ENCODE assay signal across 22 cellular contexts in genomic region chr2:96758987-96759386, GRCh38. TPM values are rescaled to one million over a fixed set of nuclear protein-coding genes. Genes with fewer than 3 reads are reported as not detected.
A peak's percentile ranks its signal among the peaks of the same experiment; 100 is the strongest.
DNase-seq lines count a peak whose midpoint lies in the region; ATAC-seq, FAIRE-seq and TF ChIP-seq lines count a peak whose summit lies in the region.
"Had no signal": no experiment of that assay in that cellular context is flagged by ENCODE, and none has a peak within 500 bp of the region (broad histone marks: within the 10 kb centered on the region; RNA-seq: fewer than 3 reads in every experiment).

No MANE protein-coding gene starts in this region.

- H3K36me3 ChIP-seq in HEK293 (ENCODE audit: control insufficient read depth in 2 of 2, insufficient read depth in 1 of 2, low read length in 2 of 2), result no peaks in the 10 kb centered on the region
- H3K36me3 ChIP-seq in GM12878 (ENCODE audit: control insufficient read depth in 2 of 2, insufficient read depth in 2 of 2, low read length in 1 of 2), result no peaks in the 10 kb centered on the region
- no peaks in the 10 kb centered on the region for H3K36me3 ChIP-seq in MG63
- H3K36me3 ChIP-seq: BLaER1, brain microvascular endothelial cell, stomach, upper lobe of left lung, WERI-Rb-1 had no signal

- intact Hi-C loops in GM12878 (cut with micrococcal nuclease; ENCODE audit: unreplicated experiment), result no loop called here

- H3K4me1 Mint-ChIP-seq in naive thymus-derived CD8-positive, alpha-beta T cell, result peaks cover 20 to 46% (median 42%) of the 10 kb centered on the region in 4 donors

- POLR2A ChIA-PET in HEK293 (lab: Yijun Ruan, JAX) (no interaction called here), GM12878 (lab: Charles Lee) (interaction anchor here (0.8 to 1.7 kb wide), 3 partner anchors 17 to 99 kb away, joined by 3 to 9 read pairs (median 4); partner anchors contain the start of gene ANKRD39)
- POLR2A ChIA-PET in naive thymus-derived CD8-positive, alpha-beta T cell (lab: Charles Lee), result interaction anchor here (0.9 to 2.7 kb wide), 3 partner anchors 17 to 223 kb away, joined by 4 to 12 read pairs (median 5); partner anchors contain the start of gene CNNM3

- no peak overlapping the region for H3K4me3 ChIP-seq in HEK293 (ENCODE audit: low read depth, low read length)
- no peak overlapping the region for H3K4me3 ChIP-seq in GM12878
- no peak overlapping the region for H3K4me3 ChIP-seq in MG63
- H3K4me3 ChIP-seq: BLaER1, SK-N-MC, stomach, upper lobe of left lung had no signal

- TF ChIP-seq POLR2A in GM12878 (IDR thresholded peaks at IDR 0.05; ENCODE audit: low read depth, low read length) (no peak), H54 (IDR thresholded peaks at IDR 0.05; ENCODE audit: low read depth, low read length) (no peak)

- H3K9ac ChIP-seq in GM12878 (ENCODE audit: control insufficient read depth, insufficient read depth, low read length), result no peak overlapping the region
- H3K9ac ChIP-seq: BLaER1 had no signal

- WGBS in GM12878 (ENCODE audit: insufficient coverage, insufficient replicate concordance, low lambda C conversion rate, missing lambda C conversion rate), result 65% methylated on average over 3 of the region's 3 CpGs

- peak overlapping the region; percentile 34 to 95 (median 85) for H3K27ac Mint-ChIP-seq in naive thymus-derived CD8-positive, alpha-beta T cell
- H3K27ac Mint-ChIP-seq: activated CD4-positive, alpha-beta memory T cell treated with anti-CD3 and anti-CD28 coated beads for 36 hours had no signal

- TF ChIP-seq EP300 in GM12878 (IDR thresholded peaks at IDR 0.05; ENCODE audit: borderline replicate concordance in 1 of 2, control insufficient read depth in 1 of 2, low read depth in 2 of 2, low read length in 2 of 2), result no peak

- TF ChIP-seq RAD21 in GM12878 (IDR thresholded peaks at IDR 0.05; ENCODE audit: insufficient read depth, low read depth, low read length), result no peak

- in situ Hi-C loops in GM12878 (cut with MboI), result no loop called here

- no peaks in the 10 kb centered on the region for H4K20me1 ChIP-seq in GM12878 (ENCODE audit: control insufficient read depth, insufficient read depth)

- H2AFZ ChIP-seq in GM12878 (ENCODE audit: control insufficient read depth, low read depth, low read length), result peak overlapping the region; percentile 54

- peak overlapping the region in 2 of 10 donors; percentile 7 to 76 for H3K4me3 Mint-ChIP-seq in naive thymus-derived CD8-positive, alpha-beta T cell

- no peaks in the 10 kb centered on the region for H3K9me3 ChIP-seq in HEK293 (ENCODE audit: control insufficient read depth, insufficient read depth, low read depth, low read length)
- H3K9me3 ChIP-seq in GM12878 (replicated peaks; ENCODE audit: control insufficient read depth, insufficient read depth, low read length), result no peaks in the 10 kb centered on the region
- no peaks in the 10 kb centered on the region for H3K9me3 ChIP-seq in MG63
- H3K9me3 ChIP-seq: BLaER1, stomach, upper lobe of left lung had no signal

- DNase-seq in GM12878 (ENCODE audit: low read depth, low spot score), result no peak
- no peak for DNase-seq in naive thymus-derived CD8-positive, alpha-beta T cell
- DNase-seq in NCI-H1417 (lab: John Stamatoyannopoulos, UW), result no peak
- DNase-seq in H54 (ENCODE audit: insufficient read length, low spot score), result no peak
- no peak for DNase-seq in MG63
- DNase-seq: activated CD4-positive, alpha-beta memory T cell treated with anti-CD3 and anti-CD28 coated beads for 36 hours; activated gamma-delta T cell; brain microvascular endothelial cell; NCI-H510A; stomach; upper lobe of left lung; WERI-Rb-1 had no signal

- no peaks in the 10 kb centered on the region for H3K9me3 Mint-ChIP-seq in naive thymus-derived CD8-positive, alpha-beta T cell
- H3K9me3 Mint-ChIP-seq: activated CD4-positive, alpha-beta memory T cell treated with anti-CD3 and anti-CD28 coated beads for 36 hours; T-helper 2 cell treated with Interferon-gamma antibody and Interleukin-4, amounts not matched to agents 5 μg/mL and 100 μg/mL, for 36 hours had no signal

- no peak for TF ChIP-seq CTCF in 22Rv1 (IDR thresholded peaks at IDR 0.05)
- TF ChIP-seq CTCF in HEK293 (tag by site-specific recombination; IDR thresholded peaks at IDR 0.05), result no peak
- TF ChIP-seq CTCF in GM12878 (IDR thresholded peaks at IDR 0.05 in 2 of 3, conservative IDR thresholded peaks at IDR 0.05 in 1 of 3; ENCODE audit: control insufficient read depth in 2 of 3, extremely low read depth in 1 of 3, insufficient read depth in 1 of 3, low read depth in 3 of 3, low read length in 3 of 3), result no peak

- no peak for FAIRE-seq in GM12878 (lab: Jason Lieb, UNC)
- no peak for FAIRE-seq in H54 (lab: Jason Lieb, UNC)
- FAIRE-seq: colon, D721Med, GM18507, islet of Langerhans had no signal

- H3K27me3 ChIP-seq in GM12878 (replicated peaks in 1 of 2; ENCODE audit: control insufficient read depth in 2 of 2, insufficient read depth in 2 of 2, low read length in 1 of 2) (no peaks in the 10 kb centered on the region), MG63 (no peaks in the 10 kb centered on the region)
- H3K27me3 ChIP-seq: BLaER1, brain microvascular endothelial cell, stomach, upper lobe of left lung had no signal

- ATAC-seq in GM12878, result no peak
- ATAC-seq in naive thymus-derived CD8-positive, alpha-beta T cell, result no peak
- no peak for ATAC-seq in GM21576 (IDR thresholded peaks at IDR 0.05; ENCODE audit: unreplicated experiment)

- BruUV-seq in GM12878 (replicated peaks; lab: Mats Ljungman, UMichigan), result no TSS peak

- SMC1A ChIA-PET in GM12878 (lab: Charles Lee; ENCODE audit: uncharacterized antibody, unreplicated experiment), result interaction anchor here (1.1 kb wide), 1 partner anchor 16 kb away, joined by 3 read pairs; no protein-coding TSS in a partner anchor

- peaks cover 33% of the 10 kb centered on the region for H3K79me2 ChIP-seq in GM12878 (ENCODE audit: control insufficient read depth, insufficient read depth, low read length)

- RAD21 ChIA-PET in GM12878 (lab: Charles Lee; ENCODE audit: unreplicated experiment), result interaction anchor here (1.0 to 6.4 kb wide), 4 partner anchors 15 to 155 kb away, joined by 3 to 92 read pairs (median 4); partner anchors contain the start of gene KANSL3

- no peaks in the 10 kb centered on the region for H3K36me3 Mint-ChIP-seq in naive thymus-derived CD8-positive, alpha-beta T cell
- H3K36me3 Mint-ChIP-seq: activated CD4-positive, alpha-beta memory T cell treated with anti-CD3 and anti-CD28 coated beads for 36 hours had no signal

- CTCF ChIA-PET in HEK293 (lab: Yijun Ruan, JAX), result interaction anchor here (0.7 kb wide), 4 partner anchors 56 to 193 kb away, joined by 3 to 6 read pairs (median 4); no protein-coding TSS in a partner anchor
- CTCF ChIA-PET in GM12878 (lab: Yijun Ruan, JAX), result interaction anchor here (0.8 to 7.5 kb wide), 5 partner anchors 9 to 122 kb away, joined by 4 to 153 read pairs (median 6); partner anchors contain the start of gene KANSL3

- H3K4me2 ChIP-seq in GM12878 (ENCODE audit: control insufficient read depth, insufficient read depth), result no peak overlapping the region
- H3K4me2 ChIP-seq: BLaER1 had no signal

- H3K27me3 Mint-ChIP-seq in naive thymus-derived CD8-positive, alpha-beta T cell, result no peaks in the 10 kb centered on the region
- H3K27me3 Mint-ChIP-seq: activated CD4-positive, alpha-beta memory T cell treated with anti-CD3 and anti-CD28 coated beads for 36 hours had no signal

- H3K27ac ChIP-seq in 22Rv1 (peak overlapping the region; percentile 72; the same call in 1 of the 2 replicates), HEK293 (ENCODE audit: extremely low read depth, low read depth, low read length) (no peak overlapping the region), GM12878 (ENCODE audit: control insufficient read depth, insufficient read depth) (no peak overlapping the region)
- H3K27ac ChIP-seq: BLaER1, brain microvascular endothelial cell, SK-N-MC, upper lobe of left lung, WERI-Rb-1 had no signal

- peaks cover 11% of the 10 kb centered on the region; the same call in 1 of the 2 replicates for H3K4me1 ChIP-seq in HEK293 (ENCODE audit: control insufficient read depth, insufficient read depth, low read length)
- peaks cover 8% of the 10 kb centered on the region for H3K4me1 ChIP-seq in GM12878 (ENCODE audit: control insufficient read depth, insufficient read depth, low read length)

RNA-seq across cellular contexts. Expression of gene CNNM4, which starts 1.7 kb away (rescaled TPM):
- total RNA-seq in GM12878 (2013; cell fraction: nucleolus; rRNA removed), result 38.9 and 42.1 TPM in 2 replicates
- 6.6 and 9.0 TPM in 2 replicates for total RNA-seq in GM12878 (2014; rRNA removed)
- 6.4 and 7.2 TPM in 2 replicates for total RNA-seq in GM12878 (2014; rRNA removed; fragmentation: Illumina TruSeq; extraction: Trizol)
- 13.8 and 14.4 TPM in 2 replicates for total RNA-seq in GM12878 (2021)
- 7.6 TPM for polyA plus RNA-seq in GM12878 (2011; ENCODE audit: low read depth)
- 5.3 and 10.1 TPM in 2 replicates for polyA plus RNA-seq in GM12878 (2011; rRNA removed)
- 13.4 and 15.7 TPM in 2 replicates for polyA plus RNA-seq in GM12878 (2011; cell fraction: cytosol; rRNA removed)
- 14.4 and 17.6 TPM in 2 replicates for polyA plus RNA-seq in GM12878 (2011; cell fraction: nucleus; rRNA removed)
- polyA plus RNA-seq in GM12878 (2012), result 11.7 and 18.3 TPM in 2 replicates
- polyA plus RNA-seq in GM12878 (2014; fragmentation: Illumina TruSeq; extraction: Trizol), result 12.6 and 13.7 TPM in 2 replicates
- 1 to 10 TPM; 2.4 to 2.8 TPM for polyA plus RNA-seq in GM12878 (2014; fragmentation: Nextera tagmentation; extraction: Ambion mirVana)
- polyA plus RNA-seq in GM12878 (2014; rRNA removed), result 10.1 and 10.4 TPM in 2 replicates
- polyA plus RNA-seq in GM12878 (2016; fragmentation: Nextera tagmentation; extraction: Ambion mirVana), result 1 to 10 TPM; 2.7 to 7.2 TPM
- 16.5 and 23.7 TPM in 2 replicates for polyA minus RNA-seq in GM12878 (2011; rRNA and poly(A)+ RNA removed)
- 8.3 and 10.2 TPM in 2 replicates for polyA minus RNA-seq in GM12878 (2011; cell fraction: cytosol; rRNA and poly(A)+ RNA removed)
- polyA minus RNA-seq in GM12878 (2011; cell fraction: nucleus; rRNA and poly(A)+ RNA removed), result 10.4 and 13.0 TPM in 2 replicates
- 1 to 10 TPM; 4.5 to 4.9 TPM for total RNA-seq in naive thymus-derived CD8-positive, alpha-beta T cell
- 1 to 10 TPM in 2 of 3 donors, under 1 TPM in 1; 0.63 to 2.2 (median 1.3) TPM for polyA plus RNA-seq in naive thymus-derived CD8-positive, alpha-beta T cell
- total RNA-seq in MG63 (2014; rRNA removed; shearing (Covaris generic); ENCODE audit: low replicate concordance), result 1.8 and 3.9 TPM in 2 replicates

RNA-seq across cellular contexts. Expression of gene LMAN2L, which starts 19.1 kb away (rescaled TPM):
- 16.0 and 16.7 TPM in 2 replicates for total RNA-seq in GM12878 (2013; cell fraction: nucleolus; rRNA removed)
- total RNA-seq in GM12878 (2014; rRNA removed), result 8.7 and 9.3 TPM in 2 replicates
- total RNA-seq in GM12878 (2014; rRNA removed; fragmentation: Illumina TruSeq; extraction: Trizol), result 6.1 and 6.7 TPM in 2 replicates
- 5.7 and 5.8 TPM in 2 replicates for total RNA-seq in GM12878 (2021)
- polyA plus RNA-seq in GM12878 (2011; ENCODE audit: low read depth), result 5.9 TPM
- polyA plus RNA-seq in GM12878 (2011; rRNA removed), result 12.8 and 13.1 TPM in 2 replicates
- polyA plus RNA-seq in GM12878 (2011; cell fraction: cytosol; rRNA removed), result 10.7 and 11.3 TPM in 2 replicates
- 7.2 and 10.9 TPM in 2 replicates for polyA plus RNA-seq in GM12878 (2011; cell fraction: nucleus; rRNA removed)
- 7.0 and 8.4 TPM in 2 replicates for polyA plus RNA-seq in GM12878 (2012)
- 7.9 and 9.1 TPM in 2 replicates for polyA plus RNA-seq in GM12878 (2014; fragmentation: Illumina TruSeq; extraction: Trizol)
- polyA plus RNA-seq in GM12878 (2014; fragmentation: Nextera tagmentation; extraction: Ambion mirVana), result 10 to 100 TPM; 12.1 to 15.1 TPM
- 8.8 and 8.9 TPM in 2 replicates for polyA plus RNA-seq in GM12878 (2014; rRNA removed)
- 10 to 100 TPM; 14.0 to 16.3 TPM for polyA plus RNA-seq in GM12878 (2016; fragmentation: Nextera tagmentation; extraction: Ambion mirVana)
- 8.3 and 13.1 TPM in 2 replicates for polyA minus RNA-seq in GM12878 (2011; rRNA and poly(A)+ RNA removed)
- 2.0 and 2.9 TPM in 2 replicates for polyA minus RNA-seq in GM12878 (2011; cell fraction: cytosol; rRNA and poly(A)+ RNA removed)
- polyA minus RNA-seq in GM12878 (2011; cell fraction: nucleus; rRNA and poly(A)+ RNA removed), result 3.3 and 6.4 TPM in 2 replicates
- 1 to 10 TPM; 7.4 to 9.1 TPM for total RNA-seq in naive thymus-derived CD8-positive, alpha-beta T cell
- 10 to 100 TPM; 20.9 to 21.3 (median 21.3) TPM for polyA plus RNA-seq in naive thymus-derived CD8-positive, alpha-beta T cell
- 28.5 and 32.0 TPM in 2 replicates for total RNA-seq in MG63 (2014; rRNA removed; shearing (Covaris generic); ENCODE audit: low replicate concordance)

RNA-seq across cellular contexts. Expression of gene CNNM3, which starts 57.1 kb away (rescaled TPM):
- total RNA-seq in GM12878 (2013; cell fraction: nucleolus; rRNA removed), result 20.3 and 22.8 TPM in 2 replicates
- total RNA-seq in GM12878 (2014; rRNA removed) (4.0 and 4.7 TPM in 2 replicates), GM12878 (2014; rRNA removed; fragmentation: Illumina TruSeq; extraction: Trizol) (2.8 and 3.2 TPM in 2 replicates), GM12878 (2021) (14.3 and 14.9 TPM in 2 replicates)
- polyA plus RNA-seq in GM12878 (2011; ENCODE audit: low read depth), result 3.6 TPM
- polyA plus RNA-seq in GM12878 (2011; rRNA removed) (3.2 and 9.6 TPM in 2 replicates), GM12878 (2014; fragmentation: Illumina TruSeq; extraction: Trizol) (1.8 and 7.9 TPM in 2 replicates), GM12878 (2014; fragmentation: Nextera tagmentation; extraction: Ambion mirVana) (1 to 10 TPM in 1 of 2 experiments, under 1 TPM in 1; 0.72 to 1.9 TPM), GM12878 (2014; rRNA removed) (7.6 and 9.5 TPM in 2 replicates), GM12878 (2016; fragmentation: Nextera tagmentation; extraction: Ambion mirVana) (1 to 10 TPM; 2.6 to 3.0 TPM)
- 12.6 and 16.8 TPM in 2 replicates for polyA plus RNA-seq in GM12878 (2011; cell fraction: cytosol; rRNA removed)
- polyA plus RNA-seq in GM12878 (2011; cell fraction: nucleus; rRNA removed), result 28.6 and 33.7 TPM in 2 replicates
- 7.6 and 8.5 TPM in 2 replicates for polyA plus RNA-seq in GM12878 (2012)
- 15.1 and 29.7 TPM in 2 replicates for polyA minus RNA-seq in GM12878 (2011; rRNA and poly(A)+ RNA removed)
- 14.7 and 16.7 TPM in 2 replicates for polyA minus RNA-seq in GM12878 (2011; cell fraction: cytosol; rRNA and poly(A)+ RNA removed)
- 10.8 and 21.8 TPM in 2 replicates for polyA minus RNA-seq in GM12878 (2011; cell fraction: nucleus; rRNA and poly(A)+ RNA removed)
- 10 to 100 TPM; 40.0 to 41.1 TPM for total RNA-seq in naive thymus-derived CD8-positive, alpha-beta T cell
- polyA plus RNA-seq in naive thymus-derived CD8-positive, alpha-beta T cell, result 10 to 100 TPM in 2 of 3 donors, 1 to 10 TPM in 1; 2.8 to 12.0 (median 11.4) TPM
- total RNA-seq in MG63 (2014; rRNA removed; shearing (Covaris generic); ENCODE audit: low replicate concordance), result 7.1 and 8.5 TPM in 2 replicates
